In genomic region chrX:144592036-144592435, GRCh38 we compare ENCODE assay signal across 17 cellular contexts.
DNase-seq lines count a peak whose midpoint lies in the region; ATAC-seq and TF ChIP-seq lines count a peak whose summit lies in the region.
"Had no signal": no experiment of that assay in that cellular context is flagged by ENCODE, and none has a peak within 500 bp of the region (broad histone marks: within the 10 kb centered on the region; RNA-seq: fewer than 3 reads in every experiment).

No MANE protein-coding gene starts in this region.

- H2AFZ ChIP-seq in IMR-90 (replicated peaks; ENCODE audit: low read length, poor library complexity), result no peak overlapping the region
- no peak overlapping the region for H2AFZ ChIP-seq in MM.1S (ENCODE audit: low read length)

- no peak overlapping the region for H3K23ac ChIP-seq in IMR-90 (ENCODE audit: low read depth, low read length)

- H3K9me3 ChIP-seq in IMR-90 (ENCODE audit: control insufficient read depth, insufficient read depth, low read length) (peaks cover 4% of the 10 kb centered on the region; the same call in 1 of the 2 replicates), MM.1S (replicated peaks; ENCODE audit: insufficient read depth, low read length) (no peaks in the 10 kb centered on the region), esophagus muscularis mucosa (no peaks in the 10 kb centered on the region)
- H3K9me3 ChIP-seq: A549, Caco-2 had no signal

- H2AK9ac ChIP-seq in IMR-90 (replicated peaks; ENCODE audit: low read depth, low read length, poor library complexity), result no peak overlapping the region

- no TSS peak for BruUV-seq in IMR-90 (replicated peaks; lab: Mats Ljungman, UMichigan)

- no peak overlapping the region for H3K18ac ChIP-seq in IMR-90 (ENCODE audit: low read depth, low read length)

- H3K79me1 ChIP-seq in IMR-90 (ENCODE audit: low read depth in 1 of 2, low read length in 2 of 2), result no peaks in the 10 kb centered on the region

- H3K4me1 ChIP-seq in IMR-90 (ENCODE audit: control insufficient read depth, insufficient read depth, low read length) (no peaks in the 10 kb centered on the region), MM.1S (ENCODE audit: low read length) (peaks cover 21% of the 10 kb centered on the region), esophagus muscularis mucosa (no peaks in the 10 kb centered on the region)
- H3K4me1 ChIP-seq: A549; BLaER1 treated with 17β-estradiol and CSF1 and Interleukin-3, amounts not matched to agents 10 nM and 100 nM; Caco-2 had no signal

- DNase-seq in IMR-90 (no peak), MM.1S (peak; percentile 73), RPMI8226 (peak; percentile 3), amygdala (lab: John Stamatoyannopoulos, UW) (no peak), NCI-H1694 treated with DMSO at 0.1 percent for 48 hours (lab: John Stamatoyannopoulos, UW) (no peak), esophagus muscularis mucosa (ENCODE audit: extremely low spot score) (no peak)
- DNase-seq: AML-193; Caco-2; Calu3; CD4-positive, alpha-beta T cell; CD8-positive, alpha-beta T cell; DMS79 treated with DMSO at 0.1 percent for 48 hours; GF-D8 had no signal

- no peak overlapping the region for H2BK15ac ChIP-seq in IMR-90 (ENCODE audit: low read depth, low read length)

- H4K91ac ChIP-seq in IMR-90 (ENCODE audit: insufficient read depth, low read depth, low read length), result no peak overlapping the region

- no peaks in the 10 kb centered on the region for H3K9me1 ChIP-seq in IMR-90 (ENCODE audit: insufficient read depth, low read length)

- H2BK5ac ChIP-seq in IMR-90 (ENCODE audit: low read depth, low read length, poor library complexity, severe bottlenecking), result no peak overlapping the region

- no CpG with 5 or more reads among the region's 2 CpGs for WGBS in IMR-90 (ENCODE audit: extremely low coverage in 2 of 2, insufficient read length in 1 of 2), 2 experiments
- 27% methylated on average over 2 of the region's 2 CpGs for WGBS in esophagus muscularis mucosa

- H2AK5ac ChIP-seq in IMR-90 (ENCODE audit: low read depth, low read length), result no peak overlapping the region

- H3K4me3 ChIP-seq in IMR-90 (ENCODE audit: insufficient read depth, low read depth, low read length) (no peak overlapping the region), MM.1S (ENCODE audit: low read length) (no peak overlapping the region), esophagus muscularis mucosa (no peak overlapping the region)
- H3K4me3 ChIP-seq: A549; BLaER1 treated with 17β-estradiol and CSF1 and Interleukin-3, amounts not matched to agents 10 nM and 100 nM had no signal

- H3K36me3 ChIP-seq in IMR-90 (ENCODE audit: control insufficient read depth, insufficient read depth, low read length) (no peaks in the 10 kb centered on the region), MM.1S (replicated peaks; ENCODE audit: insufficient read depth, low read length) (no peaks in the 10 kb centered on the region), esophagus muscularis mucosa (no peaks in the 10 kb centered on the region)
- H3K36me3 ChIP-seq: BLaER1 treated with 17β-estradiol and CSF1 and Interleukin-3, amounts not matched to agents 10 nM and 100 nM had no signal

- H3K56ac ChIP-seq in IMR-90 (ENCODE audit: extremely low read depth, insufficient read depth, low read length), result no peak overlapping the region

- in situ Hi-C loops in IMR-90 (cut with MboI; ENCODE audit: low sequenced_read_pairs), result no loop called here

- H2BK120ac ChIP-seq in IMR-90 (ENCODE audit: low read depth, low read length), result no peak overlapping the region

- H3K9ac ChIP-seq in IMR-90 (ENCODE audit: low read depth, low read length) (no peak overlapping the region), MM.1S (ENCODE audit: low read length) (no peak overlapping the region)
- H3K9ac ChIP-seq: BLaER1 treated with 17β-estradiol and CSF1 and Interleukin-3, amounts not matched to agents 10 nM and 100 nM had no signal

- dilution Hi-C loops in IMR-90 (cut with HindIII; ENCODE audit: low sequenced_read_pairs, unreplicated experiment), result no loop called here

- no peaks in the 10 kb centered on the region for H3K79me2 ChIP-seq in MM.1S (ENCODE audit: low read length)

- no peak for TF ChIP-seq RAD21 in IMR-90 (IDR thresholded peaks at IDR 0.05; ENCODE audit: low read length)

- intact Hi-C loops in IMR-90 (cut with micrococcal nuclease), result no loop called here
- intact Hi-C loops in esophagus muscularis mucosa (cut with DNase I), result no loop called here

- H3K4me2 ChIP-seq in IMR-90 (ENCODE audit: low read depth, low read length) (no peak overlapping the region), MM.1S (ENCODE audit: low read depth, low read length) (peak overlapping the region; percentile 27; the same call in 1 of the 2 replicates)
- H3K4me2 ChIP-seq: A549; BLaER1 treated with 17β-estradiol and CSF1 and Interleukin-3, amounts not matched to agents 10 nM and 100 nM had no signal

- CTCF ChIA-PET in IMR-90 (lab: Yijun Ruan, JAX), result no interaction called here

- no peak overlapping the region for H4K5ac ChIP-seq in IMR-90 (ENCODE audit: low read depth, low read length)

- H3K4ac ChIP-seq in IMR-90 (ENCODE audit: low read depth, low read length), result no peak overlapping the region

- TF ChIP-seq CTCF in IMR-90 (conservative IDR thresholded peaks at IDR 0.05; ENCODE audit: low read depth, low read length) (no peak), MM.1S (IDR thresholded peaks at IDR 0.05; ENCODE audit: low read length) (no peak), esophagus muscularis mucosa (IDR thresholded peaks at IDR 0.05) (no peak)

- ATAC-seq in IMR-90 (ENCODE audit: low read depth), result no peak
- ATAC-seq: A549; CD8-positive, alpha-beta T cell had no signal

- no peak for TF ChIP-seq EP300 in esophagus muscularis mucosa (IDR thresholded peaks at IDR 0.05)

- H2BK20ac ChIP-seq in IMR-90 (ENCODE audit: low read depth, low read length), result no peak overlapping the region

- H3F3A ChIP-seq in MM.1S (ENCODE audit: insufficient read depth, low read length), result peaks cover 8% of the 10 kb centered on the region; the same call in 1 of the 2 replicates

- H3K27ac ChIP-seq in IMR-90 (ENCODE audit: insufficient read depth, low read length), result no peak overlapping the region
- peak overlapping the region; percentile 26; the same call in 1 of the 2 replicates for H3K27ac ChIP-seq in MM.1S (ENCODE audit: low read length)
- H3K27ac ChIP-seq in esophagus muscularis mucosa (replicated peaks in 1 of 4), result no peak overlapping the region
- H3K27ac ChIP-seq: 22Rv1; A549; BLaER1 treated with 17β-estradiol and CSF1 and Interleukin-3, amounts not matched to agents 10 nM and 100 nM; C4-2B had no signal

- TF ChIP-seq POLR2A in IMR-90 (IDR thresholded peaks at IDR 0.05; ENCODE audit: low read depth, low read length) (no peak), esophagus muscularis mucosa (IDR thresholded peaks at IDR 0.05; ENCODE audit: low read depth) (no peak)

- no peaks in the 10 kb centered on the region for H4K20me1 ChIP-seq in IMR-90 (ENCODE audit: insufficient read depth, low read length)
- no peaks in the 10 kb centered on the region for H4K20me1 ChIP-seq in MM.1S (ENCODE audit: insufficient read depth, low read length)
- H4K20me1 ChIP-seq: BLaER1 treated with 17β-estradiol and CSF1 and Interleukin-3, amounts not matched to agents 10 nM and 100 nM had no signal

- H3K27me3 ChIP-seq in IMR-90 (ENCODE audit: control insufficient read depth, insufficient read depth, low read length) (no peaks in the 10 kb centered on the region), MM.1S (replicated peaks; ENCODE audit: insufficient read depth, low read length) (no peaks in the 10 kb centered on the region), esophagus muscularis mucosa (no peaks in the 10 kb centered on the region)

- no peaks in the 10 kb centered on the region for H3K9me2 ChIP-seq in MM.1S (replicated peaks; ENCODE audit: insufficient read depth, low read length)

- no peak overlapping the region for H3K14ac ChIP-seq in IMR-90 (replicated peaks; ENCODE audit: low read depth, low read length)

- POLR2A ChIA-PET in IMR-90 (lab: Charles Lee; ENCODE audit: unreplicated experiment), result no interaction called here

- H4K8ac ChIP-seq in IMR-90 (ENCODE audit: low read depth in 2 of 2, low read length in 2 of 2), result no peak overlapping the region

TF ChIP-seq in IMR-90, 13 proteins besides CTCF, POLR2A, EP300 and RAD21:
- TF ChIP-seq SMC3 (IDR thresholded peaks at IDR 0.05; ENCODE audit: low read depth, low read length) (no peak), MAFK (IDR thresholded peaks at IDR 0.05; ENCODE audit: low read depth, low read length) (0 out of 2 replicates have a peak, but pooled peaks have one; percentile 3)

Comparison
In these comparisons a context has a peak if more than half of its experiments do, and no peak if none do; other contexts are left out.
1. DNase-seq: peak in MM.1S (single experiment) and RPMI8226 (single experiment); none in IMR-90 (single experiment), amygdala (0 of 56), NCI-H1694 treated with DMSO at 0.1 percent for 48 hours (single experiment) and esophagus muscularis mucosa (single experiment).